ENCODE assay signal across 35 cellular contexts in genomic region chr16:1127101-1127500, GRCh38. TPM values are rescaled to one million over a fixed set of nuclear protein-coding genes. Genes with fewer than 3 reads are reported as not detected.
"Had no signal": no experiment of that assay in that cellular context is flagged by ENCODE, and none has a peak within 500 bp of the region (broad histone marks: within the 10 kb centered on the region; RNA-seq: fewer than 3 reads in every experiment).

No MANE protein-coding gene starts in this region.

- H3K36me3 ChIP-seq: colonic mucosa, esophagus squamous epithelium, gastrocnemius medialis, heart right ventricle, lower lobe of right lung had no signal

- H3K27ac ChIP-seq: colonic mucosa, epithelial cell of prostate, esophagus squamous epithelium, gastrocnemius medialis, heart right ventricle, lower lobe of right lung had no signal

- H3K4me3 ChIP-seq: colonic mucosa, esophagus squamous epithelium, gastrocnemius medialis, heart right ventricle, lower lobe of right lung, mucosa of descending colon had no signal

- FAIRE-seq: endometrium, kidney had no signal

- ATAC-seq: effector memory CD8-positive, alpha-beta T cell; esophagus mucosa; gastrocnemius medialis; heart right ventricle; left colon; left lobe of liver; left ventricle myocardium superior; lower lobe of right lung; mucosa of descending colon had no signal

- H3K4me1 ChIP-seq: colonic mucosa, gastrocnemius medialis, heart right ventricle, lower lobe of right lung had no signal

- H3K9me3 ChIP-seq: colonic mucosa, esophagus squamous epithelium, gastrocnemius medialis, heart right ventricle, lower lobe of right lung, mucosa of descending colon had no signal

- DNase-seq: colonic mucosa; cortex of kidney; effector CD8-positive, alpha-beta T cell; effector memory CD8-positive, alpha-beta T cell; endodermal cell; erythroblast; esophagus squamous epithelium; foreskin fibroblast; foreskin melanocyte; gastrocnemius medialis; glutamatergic neuron; head of caudate nucleus; heart right ventricle; hippocampal formation; immature natural killer cell; islet precursor cell; kidney; kidney glomerular epithelial cell; left colon; left ventricle myocardium superior; lower lobe of right lung; mesenchymal stem cell; mucosa of descending colon; naive B cell had no signal

- H3K27me3 ChIP-seq: colonic mucosa had no signal

RNA-seq across cellular contexts. Expression of gene C1QTNF8, which starts 31.1 kb away (rescaled TPM):
- total RNA-seq: colonic mucosa, dermis microvascular lymphatic vessel endothelial cell, esophagus mucosa, esophagus squamous epithelium, gastrocnemius medialis, glomerular endothelial cell, kidney, left colon, left lobe of liver, left ventricle myocardium superior, lower leg skin, lower lobe of right lung, lung microvascular endothelial cell, mesenteric fat pad, mesothelial cell of epicardium, mucosa of descending colon, myocyte had no signal
- polyA plus RNA-seq: heart right ventricle, immature natural killer cell had no signal

RNA-seq across cellular contexts. Expression of gene SSTR5, which starts 54.6 kb away (rescaled TPM):
- total RNA-seq: esophagus mucosa, esophagus squamous epithelium, glomerular endothelial cell, left lobe of liver, lower lobe of right lung, mesenteric fat pad, mesothelial cell of epicardium, mucosa of descending colon had no signal
- polyA plus RNA-seq: immature natural killer cell had no signal
